Comparison of ENCODE assay signal across 1 cellular context in the genomic region with DNA sequence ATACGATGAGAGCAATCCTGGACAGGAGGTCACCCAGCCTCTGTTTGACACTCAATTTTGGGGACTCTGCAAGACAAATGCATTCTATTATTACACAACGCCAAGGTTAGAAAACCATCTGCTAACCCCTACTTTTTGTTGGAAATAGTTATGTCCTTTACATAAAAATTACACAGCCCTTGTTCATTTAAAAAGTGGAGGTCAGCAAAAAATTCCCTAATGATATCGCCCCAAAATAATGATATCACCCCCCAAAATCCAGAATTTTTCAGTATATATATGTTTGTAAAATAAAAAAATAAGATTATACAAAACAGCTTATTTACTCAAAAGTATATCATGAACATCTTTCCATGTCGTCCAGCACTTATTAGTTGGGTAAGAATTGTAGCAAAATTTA.
TF ChIP-seq lines count a peak whose summit lies in the region.

No MANE protein-coding gene starts in this region.

TF ChIP-seq in HepG2, 621 proteins besides CTCF, POLR2A, EP300 and RAD21:
- TF ChIP-seq MAFK (conservative IDR thresholded peaks at IDR 0.05 in 1 of 2, IDR thresholded peaks at IDR 0.05 in 1 of 2; ENCODE audit: low read length in 2 of 2) (peak in 1 of 2 experiments; percentile 70; a peak in 3 of 4 replicates), JUN (CRISPR knock-in tag; IDR thresholded peaks at IDR 0.05) (no peak), MAFF (IDR thresholded peaks at IDR 0.05; ENCODE audit: low read depth, low read length) (peak; percentile 58)
- TF ChIP-seq, protein P1, sequence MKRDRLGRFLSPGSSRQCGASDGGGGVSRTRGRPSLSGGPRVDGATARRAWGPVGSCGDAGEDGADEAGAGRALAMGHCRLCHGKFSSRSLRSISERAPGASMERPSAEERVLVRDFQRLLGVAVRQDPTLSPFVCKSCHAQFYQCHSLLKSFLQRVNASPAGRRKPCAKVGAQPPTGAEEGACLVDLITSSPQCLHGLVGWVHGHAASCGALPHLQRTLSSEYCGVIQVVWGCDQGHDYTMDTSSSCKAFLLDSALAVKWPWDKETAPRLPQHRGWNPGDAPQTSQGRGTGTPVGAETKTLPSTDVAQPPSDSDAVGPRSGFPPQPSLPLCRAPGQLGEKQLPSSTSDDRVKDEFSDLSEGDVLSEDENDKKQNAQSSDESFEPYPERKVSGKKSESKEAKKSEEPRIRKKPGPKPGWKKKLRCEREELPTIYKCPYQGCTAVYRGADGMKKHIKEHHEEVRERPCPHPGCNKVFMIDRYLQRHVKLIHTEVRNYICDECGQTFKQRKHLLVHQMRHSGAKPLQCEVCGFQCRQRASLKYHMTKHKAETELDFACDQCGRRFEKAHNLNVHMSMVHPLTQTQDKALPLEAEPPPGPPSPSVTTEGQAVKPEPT (CRISPR knock-in tag; IDR thresholded peaks at IDR 0.05; ENCODE audit: low read depth): no peak
